19 cellular contexts compared by ENCODE assay signal in the genomic region with DNA sequence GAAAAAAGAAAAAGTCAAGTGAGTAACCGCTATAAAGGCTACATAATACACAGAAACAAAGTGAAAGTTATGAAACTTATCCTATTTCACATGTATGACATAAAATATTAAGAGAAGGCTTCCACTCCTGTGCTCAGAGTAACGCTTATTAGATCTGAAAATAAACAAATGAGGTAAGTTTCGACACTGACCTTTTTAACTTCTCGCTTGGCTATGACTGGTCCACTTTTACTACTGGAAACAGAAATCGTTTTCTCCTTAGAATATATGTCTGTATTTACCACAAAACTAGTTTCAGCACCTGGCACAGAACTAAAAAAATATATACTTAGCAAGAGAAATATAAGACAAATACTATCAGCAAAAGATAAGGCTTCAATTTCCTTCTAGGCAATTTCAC. TPM values are rescaled to one million over a fixed set of nuclear protein-coding genes. Genes with fewer than 3 reads are reported as not detected.
DNase-seq lines count a peak whose midpoint lies in the region; ATAC-seq and TF ChIP-seq lines count a peak whose summit lies in the region.
"Had no signal": no experiment of that assay in that cellular context is flagged by ENCODE, and none has a peak within 500 bp of the region (broad histone marks: within the 10 kb centered on the region; RNA-seq: fewer than 3 reads in every experiment).

No MANE protein-coding gene starts in this region.

- no peak for TF ChIP-seq CTCF in CD4-positive, alpha-beta T cell (IDR thresholded peaks at IDR 0.05)

- CTCF ChIA-PET in CD4-positive, alpha-beta T cell (lab: Charles Lee) = no interaction called here

- no peaks in the 10 kb centered on the region for H3K27me3 Mint-ChIP-seq in T-helper 2 cell treated with Interferon-gamma antibody and Interleukin-4, amounts not matched to agents 5 μg/mL and 100 μg/mL, for 36 hours (ENCODE audit: low read depth)
- no peaks in the 10 kb centered on the region for H3K27me3 Mint-ChIP-seq in CD4-positive, alpha-beta T cell
- H3K27me3 Mint-ChIP-seq in activated T-helper 17 cell treated with anti-CD3 and anti-CD28 coated beads, Interleukin-2, amount 50 U/mL, for 72 hours = no peaks in the 10 kb centered on the region

- WGBS in aorta, 2 donors = 81 to 85% methylated on average over 5 of the region's 5 CpGs

- H3K27ac Mint-ChIP-seq in T-helper 2 cell treated with Interferon-gamma antibody and Interleukin-4, amounts not matched to agents 5 μg/mL and 100 μg/mL, for 36 hours = peak overlapping the region; percentile 15
- peak overlapping the region; percentile 47 for H3K27ac Mint-ChIP-seq in CD4-positive, alpha-beta T cell
- peak overlapping the region; percentile 29 for H3K27ac Mint-ChIP-seq in activated T-helper 17 cell treated with anti-CD3 and anti-CD28 coated beads, Interleukin-2, amount 50 U/mL, for 72 hours

- H3K4me3 ChIP-seq in aorta (ENCODE audit: low read length in 2 of 2) = no peak overlapping the region

- ATAC-seq in CD4-positive, alpha-beta T cell (ENCODE audit: poor library complexity) = no peak
- no peak for ATAC-seq in activated T-helper 17 cell treated with anti-CD3 and anti-CD28 coated beads, Interleukin-2, amount 50 U/mL, for 72 hours (replicated peaks)
- ATAC-seq in aorta (ENCODE audit: low FRiP score) = no peak
- no peak for ATAC-seq in GM19324 (IDR thresholded peaks at IDR 0.05; ENCODE audit: low FRiP score, unreplicated experiment)
- ATAC-seq: Panc1 had no signal

- no peaks in the 10 kb centered on the region for H3K27me3 ChIP-seq in CD4-positive, alpha-beta T cell (ENCODE audit: control insufficient read depth, insufficient read depth, low read length)
- no peaks in the 10 kb centered on the region for H3K27me3 ChIP-seq in aorta (ENCODE audit: control insufficient read depth in 1 of 2, insufficient read depth in 2 of 2, low read length in 1 of 2)

- peaks cover 13 to 18% of the 10 kb centered on the region in 2 donors for H3K36me3 ChIP-seq in aorta (ENCODE audit: control insufficient read depth in 1 of 2, insufficient read depth in 2 of 2, low read length in 1 of 2)

- no peaks in the 10 kb centered on the region for H3K4me1 ChIP-seq in aorta (ENCODE audit: control insufficient read depth in 1 of 2, insufficient read depth in 2 of 2, low read length in 2 of 2)

- POLR2A ChIA-PET in CD4-positive, alpha-beta T cell (lab: Charles Lee) = no interaction called here

- no peaks in the 10 kb centered on the region for H3K4me1 Mint-ChIP-seq in T-helper 2 cell treated with Interferon-gamma antibody and Interleukin-4, amounts not matched to agents 5 μg/mL and 100 μg/mL, for 36 hours (ENCODE audit: low read depth)
- H3K4me1 Mint-ChIP-seq in CD4-positive, alpha-beta T cell (ENCODE audit: low read depth) = peaks cover 21% of the 10 kb centered on the region
- peaks cover 5% of the 10 kb centered on the region for H3K4me1 Mint-ChIP-seq in activated T-helper 17 cell treated with anti-CD3 and anti-CD28 coated beads, Interleukin-2, amount 50 U/mL, for 72 hours
- H3K4me1 Mint-ChIP-seq: CD14-positive monocyte had no signal

- DNase-seq in T-helper 2 cell treated with Interferon-gamma antibody and Interleukin-4, amounts not matched to agents 5 μg/mL and 100 μg/mL, for 36 hours (ENCODE audit: low spot score) = no peak
- DNase-seq in T-helper 2 cell (no peak), iris pigment epithelial cell (ENCODE audit: low read depth) (peak; percentile 21), aorta (no peak), NCI-H1105 (lab: John Stamatoyannopoulos, UW) (no peak)
- DNase-seq in CD4-positive, alpha-beta T cell = no peak
- DNase-seq: 8988T, DMS79 treated with DMSO at 0.1 percent for 48 hours, H7, MM.1S, NCI-H1092 treated with DMSO at 0.1 percent for 48 hours, NCI-H2081, NCI-H2171 treated with DMSO at 0.1 percent for 48 hours, NCI-H446, NCI-H69 had no signal

- intact Hi-C loops in CD4-positive, alpha-beta T cell (cut with DNase I, micrococcal nuclease) = no loop called here
- intact Hi-C loops in aorta (cut with DNase I) = no loop called here

- peaks cover 51% of the 10 kb centered on the region for H3K36me3 Mint-ChIP-seq in T-helper 2 cell treated with Interferon-gamma antibody and Interleukin-4, amounts not matched to agents 5 μg/mL and 100 μg/mL, for 36 hours (ENCODE audit: low read depth)
- peaks cover 87% of the 10 kb centered on the region for H3K36me3 Mint-ChIP-seq in CD4-positive, alpha-beta T cell (ENCODE audit: low read depth)
- peaks cover 100% of the 10 kb centered on the region for H3K36me3 Mint-ChIP-seq in activated T-helper 17 cell treated with anti-CD3 and anti-CD28 coated beads, Interleukin-2, amount 50 U/mL, for 72 hours (ENCODE audit: low read depth)

- H3K4me3 Mint-ChIP-seq in T-helper 2 cell treated with Interferon-gamma antibody and Interleukin-4, amounts not matched to agents 5 μg/mL and 100 μg/mL, for 36 hours = no peak overlapping the region
- no peak overlapping the region for H3K4me3 Mint-ChIP-seq in CD4-positive, alpha-beta T cell
- no peak overlapping the region for H3K4me3 Mint-ChIP-seq in activated T-helper 17 cell treated with anti-CD3 and anti-CD28 coated beads, Interleukin-2, amount 50 U/mL, for 72 hours
- H3K4me3 Mint-ChIP-seq: CD14-positive monocyte had no signal

- H3K9me3 ChIP-seq in CD4-positive, alpha-beta T cell (ENCODE audit: control insufficient read depth, low read length) = no peaks in the 10 kb centered on the region
- no peaks in the 10 kb centered on the region for H3K9me3 ChIP-seq in aorta (ENCODE audit: control insufficient read depth, low read length)

- no peak overlapping the region for H3K27ac ChIP-seq in CD4-positive, alpha-beta T cell (ENCODE audit: low read depth, low read length)
- no peak overlapping the region for H3K27ac ChIP-seq in aorta (ENCODE audit: low read depth in 1 of 2, low read length in 2 of 2)

- no peaks in the 10 kb centered on the region for H3K9me3 Mint-ChIP-seq in T-helper 2 cell treated with Interferon-gamma antibody and Interleukin-4, amounts not matched to agents 5 μg/mL and 100 μg/mL, for 36 hours
- H3K9me3 Mint-ChIP-seq in CD4-positive, alpha-beta T cell = no peaks in the 10 kb centered on the region
- H3K9me3 Mint-ChIP-seq in activated T-helper 17 cell treated with anti-CD3 and anti-CD28 coated beads, Interleukin-2, amount 50 U/mL, for 72 hours = no peaks in the 10 kb centered on the region

RNA-seq across cellular contexts. Expression of gene FNBP4, which starts 16.4 kb away (rescaled TPM):
- total RNA-seq in CD4-positive, alpha-beta T cell = 100 to 1,000 TPM; 402 to 427 TPM
- 100 to 1,000 TPM; 114 to 142 TPM for total RNA-seq in activated T-helper 17 cell treated with anti-CD3 and anti-CD28 coated beads, Interleukin-2, amount 50 U/mL, for 72 hours
- 100 to 1,000 TPM; 122 to 140 TPM for total RNA-seq in aorta
- 10 to 100 TPM in 1 of 2 donors, 1 to 10 TPM in 1; 8.1 to 65.3 TPM for polyA plus RNA-seq in aorta

RNA-seq across cellular contexts. Expression of gene AGBL2, which starts 35.6 kb away (rescaled TPM):
- total RNA-seq in CD4-positive, alpha-beta T cell = 1 to 10 TPM; 3.6 to 4.4 TPM
- 1 to 10 TPM; 3.7 to 8.6 TPM for total RNA-seq in activated T-helper 17 cell treated with anti-CD3 and anti-CD28 coated beads, Interleukin-2, amount 50 U/mL, for 72 hours
- total RNA-seq in aorta = 1 to 10 TPM in 1 of 2 donors, under 1 TPM in 1; 0.75 to 2.0 TPM
- polyA plus RNA-seq in aorta = 1 to 10 TPM in 1 of 2 donors, not detected in 1; 1.6 TPM
- polyA plus RNA-seq: CD14-positive monocyte had no signal
